In genomic region chr7:11125160-11125559, GRCh38 we compare ENCODE assay signal across 21 cellular contexts.
A peak's percentile ranks its signal among the peaks of the same experiment; 100 is the strongest.
DNase-seq lines count a peak whose midpoint lies in the region; ATAC-seq, FAIRE-seq and TF ChIP-seq lines count a peak whose summit lies in the region.
"Had no signal": no experiment of that assay in that cellular context is flagged by ENCODE, and none has a peak within 500 bp of the region (broad histone marks: within the 10 kb centered on the region; RNA-seq: fewer than 3 reads in every experiment).

No MANE protein-coding gene starts in this region.

- peaks cover 50% of the 10 kb centered on the region for H3K4me1 Mint-ChIP-seq in activated CD8-positive, alpha-beta memory T cell treated with anti-CD3 and anti-CD28 coated beads, Interleukin-2, amount 10 ng/mL, durations not matched to agents 7 days and 5 days
- H3K4me1 Mint-ChIP-seq in CD8-positive, alpha-beta T cell (ENCODE audit: low read depth), result peaks cover 28% of the 10 kb centered on the region
- peaks cover 48% of the 10 kb centered on the region for H3K4me1 Mint-ChIP-seq in nephron

- no peak for DNase-seq in activated CD8-positive, alpha-beta memory T cell treated with anti-CD3 and anti-CD28 coated beads, Interleukin-2, amount 10 ng/mL, durations not matched to agents 7 days and 5 days
- no peak for DNase-seq in activated CD8-positive, alpha-beta memory T cell treated with anti-CD3 and anti-CD28 coated beads, Interleukin-2, amount 50 U/mL, for 48 hours
- no peak for DNase-seq in CD8-positive, alpha-beta T cell
- DNase-seq in RPMI8226 (peak; percentile 30), ovary (no peak), urothelium cell line (ENCODE audit: low spot score) (no peak), COR-L47 (lab: John Stamatoyannopoulos, UW) (no peak)
- DNase-seq: 8988T; C1 segment of cervical spinal cord; CD4-positive, alpha-beta memory T cell; DMS 273 treated with DMSO at 0.1 percent for 48 hours; DMS79; EL; GDM1; HFFc6 had no signal

- H3K27me3 ChIP-seq in CD8-positive, alpha-beta T cell (ENCODE audit: insufficient read depth, low read length), result no peaks in the 10 kb centered on the region
- no peaks in the 10 kb centered on the region for H3K27me3 ChIP-seq in ovary

- CTCF ChIA-PET in activated CD8-positive, alpha-beta memory T cell treated with anti-CD3 and anti-CD28 coated beads, Interleukin-2, amount 10 ng/mL, durations not matched to agents 7 days and 5 days (lab: Charles Lee), result no interaction called here
- CTCF ChIA-PET in CD8-positive, alpha-beta T cell (lab: Charles Lee), result no interaction called here

- H3K27ac ChIP-seq in CD8-positive, alpha-beta T cell (ENCODE audit: low read depth, low read length), result no peak overlapping the region
- H3K27ac ChIP-seq in ovary, result no peak overlapping the region

- no peak overlapping the region for H3K4me3 ChIP-seq in CD8-positive, alpha-beta T cell (ENCODE audit: low read depth, low read length)
- no peak overlapping the region for H3K4me3 ChIP-seq in ovary
- H3K4me3 ChIP-seq: GM12878, GM23338, HAP-1 had no signal

- ATAC-seq in activated CD8-positive, alpha-beta memory T cell treated with anti-CD3 and anti-CD28 coated beads, Interleukin-2, amount 10 ng/mL, durations not matched to agents 7 days and 5 days, result no peak
- no peak for ATAC-seq in CD8-positive, alpha-beta T cell
- ATAC-seq: GM12878, GM23338 had no signal

- no peak for FAIRE-seq in urothelium cell line (lab: Jason Lieb, UNC)
- FAIRE-seq: D721Med, GM12878, GM19239 had no signal

- no peak for TF ChIP-seq EP300 in ovary (IDR thresholded peaks at IDR 0.05)

- peaks cover 31% of the 10 kb centered on the region for H3K36me3 Mint-ChIP-seq in activated CD8-positive, alpha-beta memory T cell treated with anti-CD3 and anti-CD28 coated beads, Interleukin-2, amount 10 ng/mL, durations not matched to agents 7 days and 5 days
- H3K36me3 Mint-ChIP-seq in CD8-positive, alpha-beta T cell, result peaks cover 20% of the 10 kb centered on the region
- peaks cover 18% of the 10 kb centered on the region for H3K36me3 Mint-ChIP-seq in nephron (ENCODE audit: low read depth)

- H3K27ac Mint-ChIP-seq in activated CD8-positive, alpha-beta memory T cell treated with anti-CD3 and anti-CD28 coated beads, Interleukin-2, amount 10 ng/mL, durations not matched to agents 7 days and 5 days, result peak overlapping the region; percentile 27
- peak overlapping the region; percentile 46 for H3K27ac Mint-ChIP-seq in CD8-positive, alpha-beta T cell
- H3K27ac Mint-ChIP-seq in nephron, result peak overlapping the region; percentile 66 to 77 (median 68)
- H3K27ac Mint-ChIP-seq: GM23338, HFFc6 had no signal

- no peak for TF ChIP-seq POLR2A in ovary (IDR thresholded peaks at IDR 0.05)

- H3K4me3 Mint-ChIP-seq in activated CD8-positive, alpha-beta memory T cell treated with anti-CD3 and anti-CD28 coated beads, Interleukin-2, amount 10 ng/mL, durations not matched to agents 7 days and 5 days, result no peak overlapping the region
- H3K4me3 Mint-ChIP-seq in CD8-positive, alpha-beta T cell, result no peak overlapping the region
- no peak overlapping the region for H3K4me3 Mint-ChIP-seq in nephron
- H3K4me3 Mint-ChIP-seq: CD4-positive, alpha-beta memory T cell; GM23338; HFFc6 had no signal

- POLR2A ChIA-PET in CD8-positive, alpha-beta T cell (lab: Charles Lee), result no interaction called here

- TF ChIP-seq CTCF in CD8-positive, alpha-beta T cell (IDR thresholded peaks at IDR 0.05), result no peak
- TF ChIP-seq CTCF in nephron (IDR thresholded peaks at IDR 0.05; ENCODE audit: unreplicated experiment in 3 of 3), result no peak
- no peak for TF ChIP-seq CTCF in ovary (IDR thresholded peaks at IDR 0.05)

- H3K9me3 ChIP-seq in CD8-positive, alpha-beta T cell (ENCODE audit: low read length), result no peaks in the 10 kb centered on the region
- no peaks in the 10 kb centered on the region for H3K9me3 ChIP-seq in ovary
- H3K9me3 ChIP-seq: HAP-1 had no signal

- H3K36me3 ChIP-seq in CD8-positive, alpha-beta T cell (ENCODE audit: insufficient read depth, low read length), result no peaks in the 10 kb centered on the region
- no peaks in the 10 kb centered on the region for H3K36me3 ChIP-seq in ovary
- H3K36me3 ChIP-seq: HAP-1 had no signal

- intact Hi-C loops in CD8-positive, alpha-beta T cell (cut with DNase I, micrococcal nuclease), result no loop called here
- intact Hi-C loops in ovary (cut with DNase I), result no loop called here

- H3K4me1 ChIP-seq in CD8-positive, alpha-beta T cell (ENCODE audit: insufficient read depth, low read length), result no peaks in the 10 kb centered on the region
- H3K4me1 ChIP-seq in ovary (ENCODE audit: insufficient read depth), result no peaks in the 10 kb centered on the region
- H3K4me1 ChIP-seq: HAP-1 had no signal

- 40 to 64% (median 48%) methylated on average over 1 of the region's 1 CpG for WGBS in ovary, 3 donors

- H3K9me3 Mint-ChIP-seq in activated CD8-positive, alpha-beta memory T cell treated with anti-CD3 and anti-CD28 coated beads, Interleukin-2, amount 10 ng/mL, durations not matched to agents 7 days and 5 days (ENCODE audit: low read depth), result no peaks in the 10 kb centered on the region
- no peaks in the 10 kb centered on the region for H3K9me3 Mint-ChIP-seq in CD8-positive, alpha-beta T cell
- no peaks in the 10 kb centered on the region for H3K9me3 Mint-ChIP-seq in nephron
- H3K9me3 Mint-ChIP-seq: CD4-positive, alpha-beta memory T cell; GM23338; HFFc6 had no signal

- H3K27me3 Mint-ChIP-seq in activated CD8-positive, alpha-beta memory T cell treated with anti-CD3 and anti-CD28 coated beads, Interleukin-2, amount 10 ng/mL, durations not matched to agents 7 days and 5 days, result no peaks in the 10 kb centered on the region
- no peaks in the 10 kb centered on the region for H3K27me3 Mint-ChIP-seq in CD8-positive, alpha-beta T cell (ENCODE audit: low read depth)
- H3K27me3 Mint-ChIP-seq in nephron (ENCODE audit: low read depth), result no peaks in the 10 kb centered on the region
- H3K27me3 Mint-ChIP-seq: CD4-positive, alpha-beta memory T cell had no signal
